ENCODE assay signal across 21 cellular contexts in the genomic region with DNA sequence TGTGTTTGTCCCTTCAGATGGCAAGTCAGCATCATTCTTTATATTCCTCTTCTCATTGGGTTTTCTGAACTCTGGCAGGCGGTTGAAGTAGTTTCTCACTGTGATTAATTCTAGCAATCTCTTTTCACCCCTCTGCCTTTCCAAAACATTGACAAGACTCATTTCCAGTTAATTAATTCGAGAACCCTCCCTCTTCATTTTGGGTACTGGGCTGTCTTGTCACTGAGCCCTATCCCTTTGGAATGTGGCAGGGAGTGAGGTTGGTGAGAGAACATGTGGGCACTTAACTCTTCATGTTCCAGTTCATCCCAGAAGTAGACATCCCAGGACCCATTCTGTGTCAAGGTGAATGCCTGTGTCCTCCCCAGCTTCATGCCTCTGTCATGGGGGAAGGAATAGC.
DNase-seq lines count a peak whose midpoint lies in the region; ATAC-seq and TF ChIP-seq lines count a peak whose summit lies in the region.
"Had no signal": no experiment of that assay in that cellular context is flagged by ENCODE, and none has a peak within 500 bp of the region (broad histone marks: within the 10 kb centered on the region; RNA-seq: fewer than 3 reads in every experiment).

No MANE protein-coding gene starts in this region.

- no peak overlapping the region for H3K27ac ChIP-seq in iPS-18a (ENCODE audit: low read length)
- no peak overlapping the region for H3K27ac ChIP-seq in transverse colon
- no peak overlapping the region for H3K27ac ChIP-seq in prostate gland
- H3K27ac ChIP-seq: 22Rv1, RWPE1 had no signal

- H3K36me3 Mint-ChIP-seq in activated naive CD8-positive, alpha-beta T cell treated with anti-CD3 and anti-CD28 coated beads, Interleukin-2, amount 10 ng/mL, durations not matched to agents 7 days and 5 days, result peaks cover 21% of the 10 kb centered on the region
- H3K36me3 Mint-ChIP-seq in activated naive CD8-positive, alpha-beta T cell treated with anti-CD3 and anti-CD28 coated beads for 36 hours, result peaks cover 30% of the 10 kb centered on the region
- H3K36me3 Mint-ChIP-seq in neural crest cell (ENCODE audit: low read depth), result peaks cover 14% of the 10 kb centered on the region

- WGBS in transverse colon (ENCODE audit: low coverage in 1 of 2), 2 donors, result 82 to 84% methylated on average over 2 of the region's 2 CpGs
- WGBS in prostate gland, result 70% methylated on average over 2 of the region's 2 CpGs

- no peak for DNase-seq in activated naive CD8-positive, alpha-beta T cell treated with anti-CD3 and anti-CD28 coated beads, Interleukin-2, amount 10 ng/mL, durations not matched to agents 7 days and 5 days
- no peak for DNase-seq in activated naive CD8-positive, alpha-beta T cell treated with anti-CD3 and anti-CD28 coated beads for 36 hours
- DNase-seq in neural crest cell (ENCODE audit: low read depth, low spot score) (no peak), transverse colon (no peak), SW 1271 (lab: John Stamatoyannopoulos, UW) (no peak), MV-4-11 (lab: John Stamatoyannopoulos, UW) (no peak), prostate gland (ENCODE audit: low spot score) (no peak)
- DNase-seq: Caco-2; CD4-positive, CD25-positive, alpha-beta regulatory T cell; GDM1; NCI-H1105; NCI-H1694 treated with DMSO at 0.1 percent for 48 hours; NCI-H2107; NCI-H510A treated with DMSO at 0.1 percent for 48 hours; NCI-H82; PC-3; SIG-M5 had no signal

- peak overlapping the region; percentile 41 for H3K4me3 Mint-ChIP-seq in activated naive CD8-positive, alpha-beta T cell treated with anti-CD3 and anti-CD28 coated beads, Interleukin-2, amount 10 ng/mL, durations not matched to agents 7 days and 5 days
- H3K4me3 Mint-ChIP-seq in activated naive CD8-positive, alpha-beta T cell treated with anti-CD3 and anti-CD28 coated beads for 36 hours, result no peak overlapping the region
- H3K4me3 Mint-ChIP-seq in neural crest cell, result peak overlapping the region; percentile 80
- H3K4me3 Mint-ChIP-seq: CD4-positive, CD25-positive, alpha-beta regulatory T cell had no signal

- H3K27me3 ChIP-seq in iPS-18a (ENCODE audit: control insufficient read depth, insufficient read depth, low read length) (no peaks in the 10 kb centered on the region), transverse colon (no peaks in the 10 kb centered on the region), prostate gland (replicated peaks; ENCODE audit: insufficient read depth) (no peaks in the 10 kb centered on the region)

- no peak overlapping the region for H3K27ac Mint-ChIP-seq in activated naive CD8-positive, alpha-beta T cell treated with anti-CD3 and anti-CD28 coated beads, Interleukin-2, amount 10 ng/mL, durations not matched to agents 7 days and 5 days
- no peak overlapping the region for H3K27ac Mint-ChIP-seq in activated naive CD8-positive, alpha-beta T cell treated with anti-CD3 and anti-CD28 coated beads for 36 hours
- H3K27ac Mint-ChIP-seq in neural crest cell (ENCODE audit: unreplicated experiment), result peak overlapping the region; percentile 81

- H3K4me1 ChIP-seq in iPS-18a (ENCODE audit: control insufficient read depth, low read depth, low read length), result peaks cover 45% of the 10 kb centered on the region
- H3K4me1 ChIP-seq in transverse colon, result no peaks in the 10 kb centered on the region
- no peaks in the 10 kb centered on the region for H3K4me1 ChIP-seq in prostate gland (replicated peaks)
- H3K4me1 ChIP-seq: Caco-2 had no signal

- TF ChIP-seq POLR2A in transverse colon (IDR thresholded peaks at IDR 0.05) (no peak), prostate gland (IDR thresholded peaks at IDR 0.05) (no peak)

- intact Hi-C loops in transverse colon (cut with DNase I; ENCODE audit: low total_unique reads) (no loop called here), prostate gland (cut with DNase I) (no loop called here)

- H3K9me3 Mint-ChIP-seq in activated naive CD8-positive, alpha-beta T cell treated with anti-CD3 and anti-CD28 coated beads, Interleukin-2, amount 10 ng/mL, durations not matched to agents 7 days and 5 days, result peaks cover 2% of the 10 kb centered on the region
- H3K9me3 Mint-ChIP-seq in activated naive CD8-positive, alpha-beta T cell treated with anti-CD3 and anti-CD28 coated beads for 36 hours, result no peaks in the 10 kb centered on the region
- H3K9me3 Mint-ChIP-seq in neural crest cell, result no peaks in the 10 kb centered on the region

- H3K4me1 Mint-ChIP-seq in activated naive CD8-positive, alpha-beta T cell treated with anti-CD3 and anti-CD28 coated beads, Interleukin-2, amount 10 ng/mL, durations not matched to agents 7 days and 5 days, result peaks cover 4% of the 10 kb centered on the region
- H3K4me1 Mint-ChIP-seq in activated naive CD8-positive, alpha-beta T cell treated with anti-CD3 and anti-CD28 coated beads for 36 hours, result no peaks in the 10 kb centered on the region
- H3K4me1 Mint-ChIP-seq in neural crest cell, result peaks cover 87% of the 10 kb centered on the region

- ATAC-seq in activated naive CD8-positive, alpha-beta T cell treated with anti-CD3 and anti-CD28 coated beads, Interleukin-2, amount 10 ng/mL, durations not matched to agents 7 days and 5 days (ENCODE audit: low read depth), result no peak
- ATAC-seq: PC-3 had no signal

- POLR2A ChIA-PET in activated naive CD8-positive, alpha-beta T cell treated with anti-CD3 and anti-CD28 coated beads, Interleukin-2, amount 10 ng/mL, durations not matched to agents 7 days and 5 days (lab: Charles Lee), result no interaction called here

- H3K4me3 ChIP-seq in iPS-18a (ENCODE audit: low read length) (peak overlapping the region; percentile 20), transverse colon (no peak overlapping the region), prostate gland (no peak overlapping the region)
- H3K4me3 ChIP-seq: HAP-1 had no signal

- no peaks in the 10 kb centered on the region for H3K9me3 ChIP-seq in iPS-18a (ENCODE audit: control insufficient read depth, low read depth, low read length)
- no peaks in the 10 kb centered on the region for H3K9me3 ChIP-seq in transverse colon
- H3K9me3 ChIP-seq in prostate gland, result no peaks in the 10 kb centered on the region
- H3K9me3 ChIP-seq: Caco-2, HAP-1 had no signal

- H3K27me3 Mint-ChIP-seq in activated naive CD8-positive, alpha-beta T cell treated with anti-CD3 and anti-CD28 coated beads, Interleukin-2, amount 10 ng/mL, durations not matched to agents 7 days and 5 days, result no peaks in the 10 kb centered on the region
- no peaks in the 10 kb centered on the region for H3K27me3 Mint-ChIP-seq in activated naive CD8-positive, alpha-beta T cell treated with anti-CD3 and anti-CD28 coated beads for 36 hours
- H3K27me3 Mint-ChIP-seq in neural crest cell (ENCODE audit: low read depth), result no peaks in the 10 kb centered on the region
- H3K27me3 Mint-ChIP-seq: CD4-positive, CD25-positive, alpha-beta regulatory T cell had no signal

- TF ChIP-seq CTCF in neural crest cell (conservative IDR thresholded peaks at IDR 0.05), result no peak
- no peak for TF ChIP-seq CTCF in transverse colon (IDR thresholded peaks at IDR 0.05)
- TF ChIP-seq CTCF in prostate gland (IDR thresholded peaks at IDR 0.05), result no peak

- H3K36me3 ChIP-seq in iPS-18a (ENCODE audit: control insufficient read depth, low read depth, low read length) (no peaks in the 10 kb centered on the region), transverse colon (peaks cover 0 to 14% (median 0%) of the 10 kb centered on the region in 4 donors), prostate gland (no peaks in the 10 kb centered on the region)
- H3K36me3 ChIP-seq: HAP-1 had no signal

- in situ Hi-C loops in transverse colon (cut with MboI; ENCODE audit: low pct_ligation_motif_present in 1 of 4, low pct_unique_long_range_greater_than_20kb in 1 of 4, low sequenced_read_pairs in 3 of 4), result no loop called here

- no peak for TF ChIP-seq EP300 in transverse colon (IDR thresholded peaks at IDR 0.05; ENCODE audit: low read depth)

- H3K9ac ChIP-seq in iPS-18a (ENCODE audit: low read length), result no peak overlapping the region
